ENCODE assay signal across 11 cellular contexts in genomic region chr16:19680972-19681371, GRCh38. TPM values are rescaled to one million over a fixed set of nuclear protein-coding genes. Genes with fewer than 3 reads are reported as not detected.
DNase-seq lines count a peak whose midpoint lies in the region; ATAC-seq, FAIRE-seq and TF ChIP-seq lines count a peak whose summit lies in the region.
"Had no signal": no experiment of that assay in that cellular context is flagged by ENCODE, and none has a peak within 500 bp of the region (broad histone marks: within the 10 kb centered on the region; RNA-seq: fewer than 3 reads in every experiment).

No MANE protein-coding gene starts in this region.

- H3K79me2 ChIP-seq in keratinocyte (ENCODE audit: control insufficient read depth, insufficient read depth, low read length), result no peaks in the 10 kb centered on the region

- H3K14ac ChIP-seq in IMR-90 (replicated peaks; ENCODE audit: low read depth, low read length), result no peak overlapping the region

- H2BK5ac ChIP-seq in IMR-90 (ENCODE audit: low read depth, low read length, poor library complexity, severe bottlenecking), result no peak overlapping the region

- H4K20me1 ChIP-seq in IMR-90 (ENCODE audit: insufficient read depth, low read length), result no peaks in the 10 kb centered on the region
- no peaks in the 10 kb centered on the region for H4K20me1 ChIP-seq in keratinocyte (ENCODE audit: control insufficient read depth, extremely low read depth, insufficient read depth, low read length)

- no peak overlapping the region for H3K56ac ChIP-seq in IMR-90 (ENCODE audit: extremely low read depth, insufficient read depth, low read length)

- H2AK9ac ChIP-seq in IMR-90 (replicated peaks; ENCODE audit: low read depth, low read length, poor library complexity), result no peak overlapping the region

- H3K36me3 ChIP-seq in IMR-90 (ENCODE audit: control insufficient read depth, insufficient read depth, low read length), result peaks cover 31% of the 10 kb centered on the region
- peaks cover 25% of the 10 kb centered on the region for H3K36me3 ChIP-seq in WERI-Rb-1
- H3K36me3 ChIP-seq in keratinocyte (ENCODE audit: control insufficient read depth in 2 of 2, extremely low read depth in 1 of 2, insufficient read depth in 2 of 2, low read length in 2 of 2), result peaks cover 3 to 10% of the 10 kb centered on the region in 2 experiments
- peaks cover 0 to 41% of the 10 kb centered on the region in 2 donors for H3K36me3 ChIP-seq in gastrocnemius medialis

- H3K27ac ChIP-seq in IMR-90 (ENCODE audit: insufficient read depth, low read length), result no peak overlapping the region
- H3K27ac ChIP-seq in WERI-Rb-1, result no peak overlapping the region
- no peak overlapping the region for H3K27ac ChIP-seq in keratinocyte (ENCODE audit: control insufficient read depth, insufficient read depth, low read length)
- H3K27ac ChIP-seq in gastrocnemius medialis, result peak overlapping the region in 1 of 4 donors; percentile 78

- no peak overlapping the region for H4K5ac ChIP-seq in IMR-90 (ENCODE audit: low read depth, low read length)

- no peak overlapping the region for H4K8ac ChIP-seq in IMR-90 (ENCODE audit: low read depth in 2 of 2, low read length in 2 of 2)

- no peaks in the 10 kb centered on the region for H3K27me3 ChIP-seq in IMR-90 (ENCODE audit: control insufficient read depth, insufficient read depth, low read length)
- no peaks in the 10 kb centered on the region for H3K27me3 ChIP-seq in WERI-Rb-1 (ENCODE audit: insufficient read depth, low read depth, severe bottlenecking)
- H3K27me3 ChIP-seq in keratinocyte (ENCODE audit: control insufficient read depth, extremely low read depth, insufficient read depth, low read length), result no peaks in the 10 kb centered on the region
- H3K27me3 ChIP-seq in gastrocnemius medialis, result no peaks in the 10 kb centered on the region

- no peak for FAIRE-seq in keratinocyte (lab: Jason Lieb, UNC)

- no peak overlapping the region for H3K4ac ChIP-seq in IMR-90 (ENCODE audit: low read depth, low read length)

- H3K4me2 ChIP-seq in IMR-90 (ENCODE audit: low read depth, low read length) (no peak overlapping the region), keratinocyte (ENCODE audit: control insufficient read depth, extremely low read depth, insufficient read depth, low read depth, low read length) (no peak overlapping the region)

- dilution Hi-C loops in IMR-90 (cut with HindIII; ENCODE audit: low sequenced_read_pairs, unreplicated experiment) (no loop called here), keratinocyte (cut with MboI; ENCODE audit: extremely low pct_ligation_motif_present, low sequenced_read_pairs) (no loop called here)

- no peak overlapping the region for H3K18ac ChIP-seq in IMR-90 (ENCODE audit: low read depth, low read length)

- H3K4me3 ChIP-seq in IMR-90 (ENCODE audit: insufficient read depth, low read depth, low read length) (no peak overlapping the region), WERI-Rb-1 (ENCODE audit: low read depth, low read length) (no peak overlapping the region), keratinocyte (ENCODE audit: control insufficient read depth in 2 of 3, extremely low read depth in 1 of 3, insufficient read depth in 2 of 3, low read depth in 1 of 3, low read length in 3 of 3) (no peak overlapping the region), gastrocnemius medialis (no peak overlapping the region)

- 80% methylated on average over 2 of the region's 6 CpGs; no CpG with 5 or more reads in 1 of the 2 experiments for WGBS in IMR-90 (ENCODE audit: extremely low coverage in 2 of 2, insufficient read length in 1 of 2), 2 experiments

- CTCF ChIA-PET in IMR-90 (lab: Yijun Ruan, JAX), result interaction anchor here (0.5 to 1.5 kb wide), 3 partner anchors 8 to 18 kb away, joined by 3 read pairs; no protein-coding TSS in a partner anchor

- in situ Hi-C loops in Caki2 (cut with HindIII; ENCODE audit: low pct_unique_long_range_greater_than_20kb, low sequenced_read_pairs), result no loop called here
- in situ Hi-C loops in IMR-90 (cut with MboI; ENCODE audit: low sequenced_read_pairs), result no loop called here
- in situ Hi-C loops in gastrocnemius medialis (cut with MboI; ENCODE audit: low sequenced_read_pairs in 4 of 4), result loop anchor here in 1 of 4 donors (25.0 kb wide), 1 partner anchor 206 kb away; the partner anchor contains the start of gene GPRC5B

- H2BK120ac ChIP-seq in IMR-90 (ENCODE audit: low read depth, low read length), result no peak overlapping the region

- H2BK20ac ChIP-seq in IMR-90 (ENCODE audit: low read depth, low read length), result no peak overlapping the region

- peaks cover 2% of the 10 kb centered on the region for H3K9me3 ChIP-seq in IMR-90 (ENCODE audit: control insufficient read depth, insufficient read depth, low read length)
- H3K9me3 ChIP-seq in WERI-Rb-1 (ENCODE audit: severe bottlenecking), result no peaks in the 10 kb centered on the region
- no peaks in the 10 kb centered on the region for H3K9me3 ChIP-seq in keratinocyte (ENCODE audit: control insufficient read depth, low read depth, low read length)
- no peaks in the 10 kb centered on the region for H3K9me3 ChIP-seq in gastrocnemius medialis

- TF ChIP-seq RAD21 in IMR-90 (IDR thresholded peaks at IDR 0.05; ENCODE audit: low read length), result peak; percentile 14; the same call in 1 of the 2 replicates

- ATAC-seq in IMR-90 (ENCODE audit: low read depth) (no peak), GM18519 (IDR thresholded peaks at IDR 0.05; ENCODE audit: low FRiP score, unreplicated experiment) (no peak), gastrocnemius medialis (no peak)
- ATAC-seq: sciatic nerve had no signal

- H3K9me1 ChIP-seq in IMR-90 (ENCODE audit: insufficient read depth, low read length), result no peaks in the 10 kb centered on the region; the same call in 1 of the 2 replicates
- H3K9me1 ChIP-seq in keratinocyte (ENCODE audit: control insufficient read depth, extremely low read depth, insufficient read depth, low read length), result no peaks in the 10 kb centered on the region

- H3K9ac ChIP-seq in IMR-90 (ENCODE audit: low read depth, low read length), result no peak overlapping the region
- no peak overlapping the region for H3K9ac ChIP-seq in keratinocyte (ENCODE audit: control insufficient read depth, extremely low read depth, insufficient read depth, low read length)

- no peak overlapping the region for H4K91ac ChIP-seq in IMR-90 (ENCODE audit: insufficient read depth, low read depth, low read length)

- no TSS peak for BruUV-seq in IMR-90 (replicated peaks; lab: Mats Ljungman, UMichigan)

- TF ChIP-seq POLR2A in IMR-90 (IDR thresholded peaks at IDR 0.05; ENCODE audit: low read depth, low read length), result no peak
- TF ChIP-seq POLR2A in gastrocnemius medialis (IDR thresholded peaks at IDR 0.05), result no peak

- POLR2A ChIA-PET in IMR-90 (lab: Charles Lee; ENCODE audit: unreplicated experiment), result no interaction called here

- H2AFZ ChIP-seq in IMR-90 (replicated peaks; ENCODE audit: low read length, poor library complexity) (peak overlapping the region; percentile 47), keratinocyte (ENCODE audit: control insufficient read depth, low read length) (no peak overlapping the region)

- intact Hi-C loops in IMR-90 (cut with micrococcal nuclease) (no loop called here), gastrocnemius medialis (cut with DNase I; ENCODE audit: low total_unique reads) (no loop called here)

- TF ChIP-seq CTCF in IMR-90 (conservative IDR thresholded peaks at IDR 0.05; ENCODE audit: low read depth, low read length) (no peak), WERI-Rb-1 (IDR thresholded peaks at IDR 0.05; ENCODE audit: low read depth, low read length) (peak; percentile 29; the same call in 1 of the 2 replicates), keratinocyte (optimal IDR thresholded peaks at IDR 0.05 in 1 of 3, IDR thresholded peaks at IDR 0.05 in 1 of 3, conservative IDR thresholded peaks at IDR 0.05 in 1 of 3; ENCODE audit: extremely low read depth in 1 of 3, insufficient read depth in 2 of 3, low read length in 3 of 3) (peak in 2 of 3 experiments; percentile 40 to 41), gastrocnemius medialis (IDR thresholded peaks at IDR 0.05 in 4 of 5, conservative IDR thresholded peaks at IDR 0.05 in 1 of 5) (peak in 2 of 5 experiments; percentile 17 to 21)

- no peak overlapping the region for H3K23ac ChIP-seq in IMR-90 (ENCODE audit: low read depth, low read length)

- peak; percentile 30 for DNase-seq in Caki2 (ENCODE audit: low read depth)
- DNase-seq in IMR-90, result no peak
- no peak for DNase-seq in WERI-Rb-1
- DNase-seq in keratinocyte (ENCODE audit: low read depth, low spot score), result no peak
- DNase-seq in H4 (ENCODE audit: low spot score), result no peak
- no peak for DNase-seq in gastrocnemius medialis
- DNase-seq in LoVo (ENCODE audit: low spot score), result no peak
- DNase-seq: activated naive CD8-positive, alpha-beta T cell treated with anti-CD3 and anti-CD28 coated beads, Interleukin-2, amount 10 ng/mL, durations not matched to agents 7 days and 5 days; NCI-H510A had no signal

- peaks cover 0 to 3% of the 10 kb centered on the region in 2 experiments; a peak in 2 of 4 replicates for H3K79me1 ChIP-seq in IMR-90 (ENCODE audit: low read depth in 1 of 2, low read length in 2 of 2)

- H2AK5ac ChIP-seq in IMR-90 (ENCODE audit: low read depth, low read length), result no peak overlapping the region

- H2BK15ac ChIP-seq in IMR-90 (ENCODE audit: low read depth, low read length), result no peak overlapping the region

- H3K4me1 ChIP-seq in IMR-90 (ENCODE audit: control insufficient read depth, insufficient read depth, low read length) (no peaks in the 10 kb centered on the region), keratinocyte (ENCODE audit: control insufficient read depth, extremely low read depth, insufficient read depth, low read length) (no peaks in the 10 kb centered on the region), gastrocnemius medialis (peaks cover 0 to 35% of the 10 kb centered on the region in 2 donors)

RNA-seq across cellular contexts. Expression of gene KNOP1, which starts 37.1 kb away (rescaled TPM):
- 12.2 and 15.8 TPM in 2 replicates for total RNA-seq in Caki2 (2014; rRNA removed; shearing (Covaris generic); ENCODE audit: low replicate concordance)
- 8.4 and 10.6 TPM in 2 replicates for total RNA-seq in IMR-90 (2012; rRNA removed)
- polyA plus RNA-seq in IMR-90 (2012; rRNA removed), result 6.9 and 7.0 TPM in 2 replicates
- 2.2 and 6.1 TPM in 2 replicates for polyA plus RNA-seq in IMR-90 (2012; cell fraction: cytosol; rRNA removed)
- polyA plus RNA-seq in IMR-90 (2012; cell fraction: nucleus; rRNA removed; ENCODE audit: low replicate concordance), result 1.4 and 4.3 TPM in 2 replicates
- polyA plus RNA-seq in keratinocyte, result 13.6 to 19.8 TPM (median 16.8 TPM) in 3 replicates
- 54.8 TPM for polyA plus RNA-seq in keratinocyte (2011; ENCODE audit: low read depth)
- polyA plus RNA-seq in keratinocyte (2011; cell fraction: cytosol; rRNA removed), result 15.2 and 16.5 TPM in 2 replicates
- polyA plus RNA-seq in keratinocyte (2011; cell fraction: nucleus; rRNA removed), result 15.9 and 18.2 TPM in 2 replicates
- 27.2 and 31.7 TPM in 2 replicates for polyA plus RNA-seq in keratinocyte (2012; ENCODE audit: low replicate concordance)
- 4.8 to 9.1 TPM (median 8.5 TPM) in 3 replicates for polyA minus RNA-seq in keratinocyte
- 4.4 TPM for polyA minus RNA-seq in keratinocyte (2011; cell fraction: cytosol; rRNA and poly(A)+ RNA removed)
- 3.4 and 5.9 TPM in 2 replicates for polyA minus RNA-seq in keratinocyte (2011; cell fraction: nucleus; rRNA and poly(A)+ RNA removed)
- 12.6 and 29.0 TPM in 2 replicates for total RNA-seq in H4 (2014; rRNA removed; shearing (Covaris generic))
- 1 to 10 TPM; 4.1 to 9.2 (median 5.5) TPM for total RNA-seq in gastrocnemius medialis

RNA-seq across cellular contexts. Expression of gene IQCK, which starts 37.1 kb away (rescaled TPM):
- total RNA-seq in Caki2 (2014; rRNA removed; shearing (Covaris generic); ENCODE audit: low replicate concordance), result 22.0 and 24.1 TPM in 2 replicates
- 4.2 and 5.4 TPM in 2 replicates for total RNA-seq in IMR-90 (2012; rRNA removed)
- 4.1 and 4.2 TPM in 2 replicates for polyA plus RNA-seq in IMR-90 (2012; rRNA removed)
- 3.7 and 6.6 TPM in 2 replicates for polyA plus RNA-seq in IMR-90 (2012; cell fraction: cytosol; rRNA removed)
- polyA plus RNA-seq in IMR-90 (2012; cell fraction: nucleus; rRNA removed; ENCODE audit: low replicate concordance), result 6.1 and 9.2 TPM in 2 replicates
- polyA plus RNA-seq in keratinocyte, result 7.1 to 9.7 TPM (median 9.6 TPM) in 3 replicates
- polyA plus RNA-seq in keratinocyte (2011; ENCODE audit: low read depth), result 2.6 TPM
- polyA plus RNA-seq in keratinocyte (2011; cell fraction: cytosol; rRNA removed), result 8.4 and 13.0 TPM in 2 replicates
- 11.2 and 12.5 TPM in 2 replicates for polyA plus RNA-seq in keratinocyte (2011; cell fraction: nucleus; rRNA removed)
- polyA plus RNA-seq in keratinocyte (2012; ENCODE audit: low replicate concordance), result 3.4 and 6.4 TPM in 2 replicates
- polyA minus RNA-seq in keratinocyte, result 0.62 to 10.9 TPM (median 7.4 TPM) in 3 replicates
- 4.8 TPM for polyA minus RNA-seq in keratinocyte (2011; cell fraction: cytosol; rRNA and poly(A)+ RNA removed)
- 5.4 and 7.8 TPM in 2 replicates for polyA minus RNA-seq in keratinocyte (2011; cell fraction: nucleus; rRNA and poly(A)+ RNA removed)
- total RNA-seq in H4 (2014; rRNA removed; shearing (Covaris generic)), result 11.7 and 16.2 TPM in 2 replicates
- total RNA-seq in gastrocnemius medialis, result 10 to 100 TPM in 2 of 4 donors, 1 to 10 TPM in 2; 8.3 to 17.3 (median 9.4) TPM
